In the genomic region with DNA sequence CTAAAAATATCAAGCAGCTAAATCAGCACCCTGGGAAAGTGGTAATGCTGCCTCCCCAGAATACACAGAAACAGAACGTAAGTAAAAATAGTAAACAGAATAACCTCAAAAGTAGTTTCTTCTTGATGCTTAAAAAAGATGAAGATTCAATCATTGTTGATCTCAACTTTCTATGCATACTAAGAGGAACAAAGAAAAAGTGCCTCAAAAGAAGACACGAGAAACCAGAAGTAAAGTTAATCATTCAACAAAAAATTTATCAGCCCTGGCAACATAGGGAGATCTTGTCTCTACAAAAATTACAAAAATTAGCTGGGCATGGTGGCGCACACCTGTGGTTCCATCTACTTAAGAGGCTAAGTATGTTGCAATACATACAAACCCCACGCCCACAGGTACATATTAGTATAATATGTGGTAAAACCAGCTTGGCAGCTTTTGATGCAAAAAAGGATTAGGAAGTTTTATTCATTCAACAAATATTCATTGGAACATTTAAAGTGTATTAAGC, we compare ENCODE assay signal across 13 cellular contexts.
DNase-seq lines count a peak whose midpoint lies in the region; ATAC-seq and TF ChIP-seq lines count a peak whose summit lies in the region.
"Had no signal": no experiment of that assay in that cellular context is flagged by ENCODE, and none has a peak within 500 bp of the region (broad histone marks: within the 10 kb centered on the region; RNA-seq: fewer than 3 reads in every experiment).

No MANE protein-coding gene starts in this region.

- H3K4me1 ChIP-seq in OCI-LY3 (ENCODE audit: low read length) (peaks cover 35% of the 10 kb centered on the region), neuronal stem cell (ENCODE audit: control insufficient read depth in 2 of 2, insufficient read depth in 1 of 2, low read depth in 1 of 2, low read length in 2 of 2) (no peaks in the 10 kb centered on the region)

- no peak overlapping the region for H2BK15ac ChIP-seq in neuronal stem cell (ENCODE audit: low read length)

- no peak overlapping the region for H2AK5ac ChIP-seq in neuronal stem cell (ENCODE audit: low read depth, low read length)

- TF ChIP-seq CTCF in GM20000 (IDR thresholded peaks at IDR 0.05; ENCODE audit: extremely low read depth, missing control alignments) (no peak), OCI-LY3 (IDR thresholded peaks at IDR 0.05; ENCODE audit: low read depth, low read length) (no peak)

- no peak overlapping the region for H3K18ac ChIP-seq in neuronal stem cell (ENCODE audit: low read length)

- peaks cover 26% of the 10 kb centered on the region for H3K79me2 ChIP-seq in OCI-LY3 (ENCODE audit: low read length)

- H3K23ac ChIP-seq in neuronal stem cell (ENCODE audit: low read depth, low read length, poor library complexity), result no peak overlapping the region

- no peak overlapping the region for H3K4ac ChIP-seq in neuronal stem cell (ENCODE audit: low read length)

- H3K36me3 ChIP-seq in OCI-LY3 (replicated peaks; ENCODE audit: low read depth, low read length) (no peaks in the 10 kb centered on the region), neuronal stem cell (replicated peaks in 1 of 2; ENCODE audit: control insufficient read depth in 2 of 2, insufficient read depth in 2 of 2, low read length in 2 of 2) (no peaks in the 10 kb centered on the region)
- H3K36me3 ChIP-seq: BLaER1 had no signal

- no peaks in the 10 kb centered on the region for H3K36me3 Mint-ChIP-seq in T-helper 2 cell treated with Interferon-gamma antibody and Interleukin-4, amounts not matched to agents 5 μg/mL and 100 μg/mL, for 36 hours (ENCODE audit: low read depth)

- H2BK12ac ChIP-seq in neuronal stem cell (ENCODE audit: low read length), result no peak overlapping the region

- H4K91ac ChIP-seq in neuronal stem cell (ENCODE audit: low read depth, low read length, poor library complexity), result no peak overlapping the region

- H4K8ac ChIP-seq in neuronal stem cell (ENCODE audit: low read depth, low read length), result no peak overlapping the region

- H3K4me2 ChIP-seq in OCI-LY3 (ENCODE audit: low read length) (peak overlapping the region; percentile 65), neuronal stem cell (ENCODE audit: insufficient read depth, low read length, poor library complexity, severe bottlenecking) (no peak overlapping the region)
- H3K4me2 ChIP-seq: BLaER1 had no signal

- no peaks in the 10 kb centered on the region for H3K9me3 ChIP-seq in OCI-LY3 (ENCODE audit: insufficient read depth, low read length)
- H3K9me3 ChIP-seq in neuronal stem cell (replicated peaks in 1 of 2; ENCODE audit: control insufficient read depth in 2 of 2, insufficient read depth in 1 of 2, low read depth in 1 of 2, low read length in 2 of 2), result no peaks in the 10 kb centered on the region

- H2BK5ac ChIP-seq in neuronal stem cell (ENCODE audit: low read length), result no peak overlapping the region

- H3K27ac Mint-ChIP-seq in T-helper 2 cell treated with Interferon-gamma antibody and Interleukin-4, amounts not matched to agents 5 μg/mL and 100 μg/mL, for 36 hours, result no peak overlapping the region

- no peaks in the 10 kb centered on the region for H3K27me3 ChIP-seq in OCI-LY3 (ENCODE audit: low read depth, low read length)
- H3K27me3 ChIP-seq in neuronal stem cell (ENCODE audit: control insufficient read depth in 3 of 3, insufficient read depth in 3 of 3, low read depth in 1 of 3, low read length in 3 of 3), result no peaks in the 10 kb centered on the region
- H3K27me3 ChIP-seq: BLaER1 had no signal

- no peak overlapping the region for H2AFZ ChIP-seq in OCI-LY3 (ENCODE audit: low read depth, low read length)
- H2AFZ ChIP-seq in neuronal stem cell (ENCODE audit: low read length), result no peak overlapping the region

- no peaks in the 10 kb centered on the region for H3K9me3 Mint-ChIP-seq in T-helper 2 cell treated with Interferon-gamma antibody and Interleukin-4, amounts not matched to agents 5 μg/mL and 100 μg/mL, for 36 hours
- H3K9me3 Mint-ChIP-seq: activated T-cell treated with anti-CD3 and anti-CD28 coated beads, Interleukin-2, amount 50 U/mL, for 4 hours had no signal

- H3K27me3 Mint-ChIP-seq in T-helper 2 cell treated with Interferon-gamma antibody and Interleukin-4, amounts not matched to agents 5 μg/mL and 100 μg/mL, for 36 hours (ENCODE audit: low read depth), result no peaks in the 10 kb centered on the region

- ATAC-seq in GM18502 (IDR thresholded peaks at IDR 0.05; ENCODE audit: poor library complexity, unreplicated experiment) (peak; percentile 77), HG03025 (IDR thresholded peaks at IDR 0.05; ENCODE audit: low FRiP score, unreplicated experiment) (peak; percentile 84)
- ATAC-seq: activated T-cell treated with anti-CD3 and anti-CD28 coated beads, Interleukin-2, amount 50 U/mL, for 4 hours had no signal

- H3K27ac ChIP-seq in OCI-LY3 (ENCODE audit: low read length) (peak overlapping the region; percentile 58), neuronal stem cell (replicated peaks; ENCODE audit: low read length) (no peak overlapping the region)
- H3K27ac ChIP-seq: BLaER1 had no signal

- no peaks in the 10 kb centered on the region for H3K4me1 Mint-ChIP-seq in T-helper 2 cell treated with Interferon-gamma antibody and Interleukin-4, amounts not matched to agents 5 μg/mL and 100 μg/mL, for 36 hours (ENCODE audit: low read depth)

- no peaks in the 10 kb centered on the region for H3K79me1 ChIP-seq in neuronal stem cell (ENCODE audit: low read depth, low read length)

- H3K4me3 ChIP-seq in OCI-LY3 (ENCODE audit: low read length) (peak overlapping the region; percentile 36), neuronal stem cell (ENCODE audit: low read length in 2 of 2) (no peak overlapping the region)
- H3K4me3 ChIP-seq: BLaER1 had no signal

- H2BK120ac ChIP-seq in neuronal stem cell (ENCODE audit: low read depth, low read length), result no peak overlapping the region

- peak overlapping the region; percentile 31; the same call in 1 of the 2 replicates for H3K9ac ChIP-seq in OCI-LY3 (ENCODE audit: low read length)
- no peak overlapping the region for H3K9ac ChIP-seq in neuronal stem cell (ENCODE audit: low read depth, low read length, poor library complexity)
- H3K9ac ChIP-seq: BLaER1 had no signal

- no peak overlapping the region for H3K14ac ChIP-seq in neuronal stem cell (ENCODE audit: low read length)

- no CpG with 5 or more reads among the region's 4 CpGs for WGBS in neuronal stem cell (ENCODE audit: extremely low coverage in 2 of 2, insufficient read length in 2 of 2, insufficient replicate concordance in 1 of 2), 2 donors

- no peaks in the 10 kb centered on the region for H4K20me1 ChIP-seq in OCI-LY3 (ENCODE audit: insufficient read depth, low read length)
- H4K20me1 ChIP-seq: BLaER1 had no signal

- no peak overlapping the region for H3K4me3 Mint-ChIP-seq in T-helper 2 cell treated with Interferon-gamma antibody and Interleukin-4, amounts not matched to agents 5 μg/mL and 100 μg/mL, for 36 hours
- H3K4me3 Mint-ChIP-seq: activated T-cell treated with anti-CD3 and anti-CD28 coated beads, Interleukin-2, amount 50 U/mL, for 4 hours had no signal

- DNase-seq in GM20000 (ENCODE audit: low spot score), result peak; percentile 40
- no peak for DNase-seq in stimulated activated CD4-positive, alpha-beta T cell treated with anti-CD3 and anti-CD28 coated beads, Interleukin-12 subunit alpha, Interleukin-12 subunit beta, amount 100 ng/mL, for 4 hours
- DNase-seq in neuronal stem cell (ENCODE audit: low spot score), result no peak
- no peak for DNase-seq in T-helper 2 cell treated with Interferon-gamma antibody and Interleukin-4, amounts not matched to agents 5 μg/mL and 100 μg/mL, for 36 hours (ENCODE audit: low spot score)
- DNase-seq in HPDE6-E6E7 (ENCODE audit: extremely low spot score), result no peak
- DNase-seq: activated T-cell treated with anti-CD3 and anti-CD28 coated beads, Interleukin-2, amount 50 U/mL, for 4 hours; foreskin melanocyte; Karpas-422; midbrain had no signal
